ENCODE assay signal across 36 cellular contexts in genomic region chrX:11257290-11257689, GRCh38. TPM values are rescaled to one million over a fixed set of nuclear protein-coding genes. Genes with fewer than 3 reads are reported as not detected.
"Had no signal": no experiment of that assay in that cellular context is flagged by ENCODE, and none has a peak within 500 bp of the region (broad histone marks: within the 10 kb centered on the region; RNA-seq: fewer than 3 reads in every experiment).

No MANE protein-coding gene starts in this region.

- DNase-seq: activated CD4-positive, alpha-beta memory T cell treated with anti-CD3 and anti-CD28 coated beads, Interleukin-2, amount 10 ng/mL, durations not matched to agents 7 days and 5 days; activated CD4-positive, alpha-beta T cell treated with anti-CD3 and anti-CD28 coated beads for 1 hour; activated CD4-positive, alpha-beta T cell treated with anti-CD3 and anti-CD28 coated beads for 36 hours; activated CD4-positive, alpha-beta T cell treated with anti-CD3 and anti-CD28 coated beads for 48 hours; activated CD4-positive, alpha-beta T cell treated with anti-CD3 and anti-CD28 coated beads, Interleukin-2, amount 10 ng/mL, durations not matched to agents 7 days and 5 days; activated CD4-positive, alpha-beta T cell treated with anti-CD3 and anti-CD28 coated beads, Interleukin-2, amount 50 U/mL, for 48 hours; activated CD4-positive, CD25-positive, alpha-beta regulatory T cell; activated CD8-positive, alpha-beta memory T cell treated with anti-CD3 and anti-CD28 coated beads for 24 hours; activated CD8-positive, alpha-beta memory T cell treated with anti-CD3 and anti-CD28 coated beads, Interleukin-2, amount 10 ng/mL, durations not matched to agents 7 days and 5 days; activated CD8-positive, alpha-beta memory T cell treated with anti-CD3 and anti-CD28 coated beads, Interleukin-2, amount 50 U/mL, for 48 hours; activated CD8-positive, alpha-beta T cell treated with anti-CD3 and anti-CD28 coated beads, Interleukin-2, amount 10 ng/mL, durations not matched to agents 7 days and 5 days; activated effector memory CD4-positive, alpha-beta T cell treated with Interleukin-2 at 50 U/mL for 16 hours; activated gamma-delta T cell; activated naive CD4-positive, alpha-beta T cell treated with anti-CD3 and anti-CD28 coated beads, Interleukin-2, amount 10 ng/mL, durations not matched to agents 7 days and 5 days; activated naive CD4-positive, alpha-beta T cell treated with Interleukin-2 at 50 U/mL for 16 hours; activated naive CD8-positive, alpha-beta T cell treated with anti-CD3 and anti-CD28 coated beads, Interleukin-2, amount 10 ng/mL, durations not matched to agents 7 days and 5 days; activated naive CD8-positive, alpha-beta T cell treated with anti-CD3 and anti-CD28 coated beads, Interleukin-2, amount 50 U/mL, for 24 hours; activated T-cell treated with anti-CD3 and anti-CD28 coated beads, Interleukin-2, amount 50 U/mL, for 24 hours; activated T-cell treated with anti-CD3 and anti-CD28 coated beads, Interleukin-2, amount 50 U/mL, for 48 hours; amygdala; anterior cingulate cortex; caudate nucleus; cerebellar nuclear complex; T-helper 1 cell; T-helper 2 cell; T-helper 9 cell; WERI-Rb-1 had no signal

- H3K36me3 ChIP-seq: ascending aorta, cardiac muscle cell, WERI-Rb-1 had no signal

- ATAC-seq: activated CD4-positive, alpha-beta T cell treated with anti-CD3 and anti-CD28 coated beads for 36 hours; activated CD4-positive, CD25-positive, alpha-beta regulatory T cell treated with anti-CD3 and anti-CD28 coated beads, Interleukin-2, amount 50 U/mL, for 24 hours; activated CD8-positive, alpha-beta memory T cell treated with anti-CD3 and anti-CD28 coated beads, Interleukin-2, amount 10 ng/mL, durations not matched to agents 7 days and 5 days; activated CD8-positive, alpha-beta T cell treated with anti-CD3 and anti-CD28 coated beads, Interleukin-2, amount 10 ng/mL, durations not matched to agents 7 days and 5 days; activated naive CD8-positive, alpha-beta T cell treated with anti-CD3 and anti-CD28 coated beads, Interleukin-2, amount 50 U/mL, for 24 hours; WTC11 had no signal

- H3K9me3 ChIP-seq: ascending aorta had no signal

- H3K27me3 ChIP-seq: ascending aorta, cardiac muscle cell had no signal

- H3K4me1 ChIP-seq: ascending aorta had no signal

- FAIRE-seq: bronchial epithelial cell, TTC549 had no signal

- H3K4me3 ChIP-seq: ascending aorta, cardiac muscle cell had no signal

- H3K27ac ChIP-seq: ascending aorta, cardiac muscle cell, WERI-Rb-1 had no signal

RNA-seq across cellular contexts. Expression of gene AMELX, which starts 35.9 kb away (rescaled TPM):
- total RNA-seq: activated CD4-positive, alpha-beta memory T cell treated with anti-CD3 and anti-CD28 coated beads, Interleukin-2, amount 10 ng/mL, durations not matched to agents 7 days and 5 days; activated CD4-positive, alpha-beta T cell treated with anti-CD3 and anti-CD28 coated beads for 36 hours; activated CD4-positive, alpha-beta T cell treated with anti-CD3 and anti-CD28 coated beads, Interleukin-2, amount 10 ng/mL, durations not matched to agents 7 days and 5 days; activated CD8-positive, alpha-beta memory T cell treated with anti-CD3 and anti-CD28 coated beads, Interleukin-2, amount 10 ng/mL, durations not matched to agents 7 days and 5 days; activated CD8-positive, alpha-beta T cell treated with anti-CD3 and anti-CD28 coated beads, Interleukin-2, amount 10 ng/mL, durations not matched to agents 7 days and 5 days; activated naive CD8-positive, alpha-beta T cell treated with anti-CD3 and anti-CD28 coated beads, Interleukin-2, amount 10 ng/mL, durations not matched to agents 7 days and 5 days; activated T-helper 2 cell treated with anti-CD3 and anti-CD28 coated beads, Interferon-gamma antibody, Interleukin-2, Interleukin-4, amounts not matched to agents 10 μg/mL and 5 μg/mL and 100 μg/mL, durations not matched to agents 14 hours and 24 hours and 36 hours; ascending aorta; bronchial epithelial cell; cardiac muscle cell; chondrocyte; WTC11 had no signal
- polyA plus RNA-seq: adipose tissue, cardiac muscle cell had no signal
